In genomic region chr7:92982928-92983327, GRCh38 we compare ENCODE assay signal across 11 cellular contexts.
"Had no signal": no experiment of that assay in that cellular context is flagged by ENCODE, and none has a peak within 500 bp of the region (broad histone marks: within the 10 kb centered on the region; RNA-seq: fewer than 3 reads in every experiment).

No MANE protein-coding gene starts in this region.

- H3K4me2 ChIP-seq: GM23338 had no signal

- H3K27ac Mint-ChIP-seq: GM23338, H9, HFFc6 had no signal

- H3K4me1 ChIP-seq: HAP-1 had no signal

- H3K4me1 Mint-ChIP-seq: GM23338 had no signal

- H3K9ac ChIP-seq: GM23248 had no signal

- ATAC-seq: GM23338, HCT116 had no signal

- H3K9me3 Mint-ChIP-seq: GM23338 had no signal

- DNase-seq: GM23248, GOT3, H7, H9, HCEC 1CT, HFFc6 had no signal

- H3K4me3 ChIP-seq: GM23248, GM23338, HAP-1 had no signal

- H2AFZ ChIP-seq: GM23248, GM23338 had no signal

- H3K4me3 Mint-ChIP-seq: GM23338, H9, HFFc6 had no signal

- FAIRE-seq: H1, H54 had no signal

- H3K9me3 ChIP-seq: HAP-1 had no signal

- H3K36me3 ChIP-seq: HAP-1 had no signal

- H3K27ac ChIP-seq: GM23248 had no signal
